8 cellular contexts compared by ENCODE assay signal in genomic region chr1:36450919-36451305, GRCh38. TPM values are rescaled to one million over a fixed set of nuclear protein-coding genes. Genes with fewer than 3 reads are reported as not detected.
DNase-seq lines count a peak whose midpoint lies in the region; ATAC-seq, FAIRE-seq and TF ChIP-seq lines count a peak whose summit lies in the region.

No MANE protein-coding gene starts in this region.

- BruUV-seq in Caco-2 (replicated peaks; lab: Mats Ljungman, UMichigan) = TSS peak; percentile 91

- no peak for ATAC-seq in pancreas
- ATAC-seq in HG03457 (IDR thresholded peaks at IDR 0.05; ENCODE audit: unreplicated experiment) = no peak

- WGBS in pancreas, 2 donors = 34 to 39% methylated on average over 18 of the region's 18 CpGs

- no peak for FAIRE-seq in pancreas (lab: Jason Lieb, UNC)

- H3K27me3 Mint-ChIP-seq in Caco-2 (ENCODE audit: insufficient read depth, unreplicated experiment) = no peaks in the 10 kb centered on the region

- no peak for TF ChIP-seq CTCF in Caco-2 (IDR thresholded peaks at IDR 0.05; ENCODE audit: insufficient read depth in 1 of 2, low read depth in 1 of 2, low read length in 1 of 2, severe bottlenecking in 1 of 2, unreplicated experiment in 1 of 2)
- TF ChIP-seq CTCF in fibroblast of mammary gland (conservative IDR thresholded peaks at IDR 0.05; ENCODE audit: control insufficient read depth, insufficient read depth, low read depth, low read length) = no peak
- TF ChIP-seq CTCF in pancreas (IDR thresholded peaks at IDR 0.05) = no peak

- H3K36me3 ChIP-seq in Caco-2 (ENCODE audit: control insufficient read depth, insufficient read depth, low read length) = no peaks in the 10 kb centered on the region
- H3K36me3 ChIP-seq in SK-N-MC (ENCODE audit: insufficient read depth, low read length) = peaks cover 17% of the 10 kb centered on the region
- peaks cover 0 to 10% (median 0%) of the 10 kb centered on the region in 3 donors for H3K36me3 ChIP-seq in pancreas

- H3K4me3 ChIP-seq in Caco-2 (ENCODE audit: low read depth, low read length) (peak overlapping the region; percentile 54), SK-N-MC (peak overlapping the region; percentile 81), fibroblast of mammary gland (ENCODE audit: control insufficient read depth, low read depth, low read length) (peak overlapping the region; percentile 68), pancreas (peak overlapping the region; percentile 41 to 78 (median 56))

- POLR2A ChIA-PET in Caco-2 (lab: Charles Lee) = interaction anchor here (1.0 to 2.3 kb wide), 6 partner anchors 13 to 66 kb away, joined by 3 to 22 read pairs (median 4); partner anchors contain the start of gene MRPS15

- no peak for DNase-seq in Caco-2
- no peak for DNase-seq in SK-N-MC (ENCODE audit: low read depth, low spot score)
- no peak for DNase-seq in fibroblast of mammary gland (ENCODE audit: low read depth)
- DNase-seq in pancreas = no peak
- DNase-seq in NCI-H2081 treated with DMSO at 0.1 percent for 48 hours (lab: John Stamatoyannopoulos, UW) = no peak
- DNase-seq in kidney tubule cell (ENCODE audit: low spot score) = no peak
- DNase-seq in NCI-H524 treated with DMSO at 0.1 percent for 48 hours (lab: John Stamatoyannopoulos, UW) = no peak

- no peaks in the 10 kb centered on the region for H3K9me3 Mint-ChIP-seq in Caco-2 (ENCODE audit: unreplicated experiment)

- peaks cover 24% of the 10 kb centered on the region for H3K36me3 Mint-ChIP-seq in Caco-2 (ENCODE audit: insufficient read depth, unreplicated experiment)

- CTCF ChIA-PET in Caco-2 (lab: Charles Lee) = interaction anchor here (0.6 to 1.3 kb wide), 4 partner anchors 13 to 66 kb away, joined by 3 to 5 read pairs (median 3); partner anchors contain the start of genes CSF3R and MRPS15

- intact Hi-C loops in Caco-2 (cut with micrococcal nuclease; ENCODE audit: unreplicated experiment) = no loop called here
- intact Hi-C loops in pancreas (cut with DNase I) = no loop called here

- peak overlapping the region; percentile 65 for H3K4me3 Mint-ChIP-seq in Caco-2 (ENCODE audit: unreplicated experiment)

- H3K9me3 ChIP-seq in Caco-2 = no peaks in the 10 kb centered on the region
- no peaks in the 10 kb centered on the region for H3K9me3 ChIP-seq in SK-N-MC (ENCODE audit: low read depth, low read length)
- no peaks in the 10 kb centered on the region for H3K9me3 ChIP-seq in pancreas

- H3K27ac ChIP-seq in SK-N-MC (peak overlapping the region; percentile 53; the same call in 1 of the 2 replicates), pancreas (peak overlapping the region; percentile 83 to 94 (median 90))

- H3K27ac Mint-ChIP-seq in Caco-2 (ENCODE audit: unreplicated experiment) = peak overlapping the region; percentile 90

- no peaks in the 10 kb centered on the region for H3K4me1 ChIP-seq in Caco-2
- peaks cover 0 to 3% (median 0%) of the 10 kb centered on the region in 3 donors for H3K4me1 ChIP-seq in pancreas

- no peaks in the 10 kb centered on the region for H3K4me1 Mint-ChIP-seq in Caco-2 (ENCODE audit: low read depth, unreplicated experiment)

- H3K9ac ChIP-seq in SK-N-MC (ENCODE audit: insufficient read length) = peak overlapping the region; percentile 89

- H3K27me3 ChIP-seq in Caco-2 (replicated peaks; ENCODE audit: control insufficient read depth, insufficient read depth, low read length) = no peaks in the 10 kb centered on the region
- H3K27me3 ChIP-seq in pancreas = no peaks in the 10 kb centered on the region

RNA-seq across cellular contexts. Expression of gene OSCP1, which starts 0.7 kb away (rescaled TPM):
- total RNA-seq in Caco-2 (2022) (0.51 and 0.91 TPM in 2 replicates), pancreas (1 to 10 TPM; 3.3 to 5.6 (median 4.7) TPM)
- 1 to 10 TPM; 5.2 to 9.8 TPM for polyA plus RNA-seq in pancreas

RNA-seq across cellular contexts. Expression of gene MRPS15, which starts 13.3 kb away (rescaled TPM):
- 70.2 and 77.0 TPM in 2 replicates for total RNA-seq in Caco-2 (2022)
- 10 to 100 TPM; 20.4 to 27.8 (median 26.1) TPM for total RNA-seq in pancreas
- polyA plus RNA-seq in pancreas = 10 to 100 TPM; 62.6 to 79.3 TPM

RNA-seq across cellular contexts. Expression of gene CSF3R, which starts 31.8 kb away (rescaled TPM):
- 1.3 and 1.4 TPM in 2 replicates for total RNA-seq in Caco-2 (2022)
- total RNA-seq in pancreas = 10 to 100 TPM in 1 of 6 donors, 1 to 10 TPM in 4, under 1 TPM in 1; 0.47 to 13.4 (median 3.4) TPM
- polyA plus RNA-seq in pancreas = 1 to 10 TPM; 2.4 to 2.9 TPM

RNA-seq across cellular contexts. Expression of gene LSM10, which starts 53.2 kb away (rescaled TPM):
- total RNA-seq in Caco-2 (2022) (19.6 and 20.7 TPM in 2 replicates), pancreas (10 to 100 TPM in 5 of 6 donors, 1 to 10 TPM in 1; 9.5 to 16.4 (median 13.5) TPM)
- polyA plus RNA-seq in pancreas = 10 to 100 TPM; 21.4 to 26.9 TPM
